ENCODE assay signal across 16 cellular contexts in genomic region chr9:124354364-124355031, GRCh38.
DNase-seq lines count a peak whose midpoint lies in the region; ATAC-seq and TF ChIP-seq lines count a peak whose summit lies in the region.
"Had no signal": no experiment of that assay in that cellular context is flagged by ENCODE, and none has a peak within 500 bp of the region (broad histone marks: within the 10 kb centered on the region; RNA-seq: fewer than 3 reads in every experiment).

No MANE protein-coding gene starts in this region.

- no peaks in the 10 kb centered on the region for H3K36me3 Mint-ChIP-seq in natural killer cell

- H3K9me3 Mint-ChIP-seq in natural killer cell: no peaks in the 10 kb centered on the region
- H3K9me3 Mint-ChIP-seq: activated T-helper 2 cell treated with anti-CD3 and anti-CD28 coated beads, Interferon-gamma antibody, Interleukin-2, Interleukin-4, amounts not matched to agents 10 μg/mL and 5 μg/mL and 100 μg/mL, durations not matched to agents 14 hours and 24 hours and 36 hours; neural crest cell had no signal

- TF ChIP-seq POLR2A in GM18505 (IDR thresholded peaks at IDR 0.05; ENCODE audit: borderline replicate concordance, extremely low read depth, insufficient read depth, insufficient read length): peak; percentile 21

- peak overlapping the region; percentile 32 to 70 for H3K27ac Mint-ChIP-seq in natural killer cell

- DNase-seq in natural killer cell (no peak), KG1 (lab: John Stamatoyannopoulos, UW) (no peak), anterior cingulate cortex (lab: John Stamatoyannopoulos, UW) (no peak), MV-4-11 (lab: John Stamatoyannopoulos, UW) (no peak)
- no peak for DNase-seq in stimulated activated CD4-positive, alpha-beta T cell treated with anti-CD3 and anti-CD28 coated beads, Interleukin-1b, Interleukin-23, amount 100 ng/mL, for 48 hours
- DNase-seq: foreskin melanocyte; lower lobe of right lung; NCI-H2171 treated with DMSO at 0.1 percent for 48 hours; stimulated activated naive CD4-positive, alpha-beta T cell; T-helper 9 cell; uterus had no signal

- H3K4me3 Mint-ChIP-seq in natural killer cell: no peak overlapping the region
- H3K4me3 Mint-ChIP-seq: neural crest cell had no signal

- TF ChIP-seq CTCF in C4-2B (conservative IDR thresholded peaks at IDR 0.05): no peak
- TF ChIP-seq CTCF in natural killer cell (IDR thresholded peaks at IDR 0.05): no peak

- ATAC-seq in GM18505 (IDR thresholded peaks at IDR 0.05; ENCODE audit: unreplicated experiment): no peak
- no peak for ATAC-seq in natural killer cell

- intact Hi-C loops in natural killer cell (cut with micrococcal nuclease): no loop called here

- H3K4me1 Mint-ChIP-seq in natural killer cell: peaks cover 22 to 31% of the 10 kb centered on the region in 2 donors

- H3K27me3 Mint-ChIP-seq in natural killer cell (ENCODE audit: low read depth in 2 of 2): no peaks in the 10 kb centered on the region

- H3K27ac ChIP-seq in C4-2B (peak overlapping the region; percentile 85), cingulate gyrus (ENCODE audit: low read depth, low read length) (peak overlapping the region; percentile 34)
- H3K27ac ChIP-seq: lower lobe of right lung, uterus had no signal
